In genomic region chr1:12177999-12178441, GRCh38 we compare ENCODE assay signal across 9 cellular contexts. TPM values are rescaled to one million over a fixed set of nuclear protein-coding genes. Genes with fewer than 3 reads are reported as not detected.
DNase-seq lines count a peak whose midpoint lies in the region; ATAC-seq and TF ChIP-seq lines count a peak whose summit lies in the region.
"Had no signal": no experiment of that assay in that cellular context is flagged by ENCODE, and none has a peak within 500 bp of the region (broad histone marks: within the 10 kb centered on the region; RNA-seq: fewer than 3 reads in every experiment).

No MANE protein-coding gene starts in this region.

- H3K36me3 Mint-ChIP-seq in chondrocyte (ENCODE audit: low read depth), result no peaks in the 10 kb centered on the region
- H3K36me3 Mint-ChIP-seq in naive thymus-derived CD8-positive, alpha-beta T cell, result no peaks in the 10 kb centered on the region
- peaks cover 60% of the 10 kb centered on the region for H3K36me3 Mint-ChIP-seq in stimulated activated naive CD8-positive, alpha-beta T cell treated with anti-CD3 and anti-CD28 coated beads, Interleukin-15, Interleukin-2, amounts not matched to agents 100 ng/mL and 50 ng/mL, for 24 hours (ENCODE audit: low read depth)

- H3K27ac Mint-ChIP-seq in chondrocyte (ENCODE audit: unreplicated experiment), result peak overlapping the region; percentile 14
- H3K27ac Mint-ChIP-seq in naive thymus-derived CD8-positive, alpha-beta T cell, result peak overlapping the region; percentile 95 to 100 (median 98)
- peak overlapping the region; percentile 99 for H3K27ac Mint-ChIP-seq in stimulated activated naive CD8-positive, alpha-beta T cell treated with anti-CD3 and anti-CD28 coated beads, Interleukin-15, Interleukin-2, amounts not matched to agents 100 ng/mL and 50 ng/mL, for 24 hours

- ATAC-seq in naive thymus-derived CD8-positive, alpha-beta T cell, result peak; percentile 63 to 71
- ATAC-seq in GM18498 (IDR thresholded peaks at IDR 0.05; ENCODE audit: unreplicated experiment), result no peak

- no peak overlapping the region for H3K4me3 Mint-ChIP-seq in chondrocyte (ENCODE audit: unreplicated experiment)
- H3K4me3 Mint-ChIP-seq in naive thymus-derived CD8-positive, alpha-beta T cell, result peak overlapping the region; percentile 77 to 95 (median 84)
- H3K4me3 Mint-ChIP-seq in stimulated activated naive CD8-positive, alpha-beta T cell treated with anti-CD3 and anti-CD28 coated beads, Interleukin-15, Interleukin-2, amounts not matched to agents 100 ng/mL and 50 ng/mL, for 24 hours, result peak overlapping the region; percentile 79

- H3K9me3 Mint-ChIP-seq in chondrocyte (ENCODE audit: low read depth), result no peaks in the 10 kb centered on the region
- no peaks in the 10 kb centered on the region for H3K9me3 Mint-ChIP-seq in naive thymus-derived CD8-positive, alpha-beta T cell
- H3K9me3 Mint-ChIP-seq in stimulated activated naive CD8-positive, alpha-beta T cell treated with anti-CD3 and anti-CD28 coated beads, Interleukin-15, Interleukin-2, amounts not matched to agents 100 ng/mL and 50 ng/mL, for 24 hours, result no peaks in the 10 kb centered on the region

- H3K4me1 Mint-ChIP-seq in chondrocyte (ENCODE audit: low read depth), result peaks cover 15% of the 10 kb centered on the region
- peaks cover 47 to 95% (median 79%) of the 10 kb centered on the region in 4 donors for H3K4me1 Mint-ChIP-seq in naive thymus-derived CD8-positive, alpha-beta T cell
- H3K4me1 Mint-ChIP-seq in stimulated activated naive CD8-positive, alpha-beta T cell treated with anti-CD3 and anti-CD28 coated beads, Interleukin-15, Interleukin-2, amounts not matched to agents 100 ng/mL and 50 ng/mL, for 24 hours (ENCODE audit: low read depth), result peaks cover 90% of the 10 kb centered on the region

- DNase-seq in SKM-1 (lab: John Stamatoyannopoulos, UW; ENCODE audit: unreplicated experiment) (peak; percentile 12), SKM-1 treated with dmso at 0.1 percent for 144 hours (lab: John Stamatoyannopoulos, UW; ENCODE audit: unreplicated experiment) (no peak), chondrocyte (ENCODE audit: low spot score) (no peak), SIG-M5 treated with dmso at 0.1 percent for 504 hours (lab: John Stamatoyannopoulos, UW; ENCODE audit: unreplicated experiment) (no peak)
- peak; percentile 96 for DNase-seq in activated CD4-positive, alpha-beta T cell treated with anti-CD3 and anti-CD28 coated beads for 48 hours
- peak; percentile 81 to 95 (median 86) for DNase-seq in naive thymus-derived CD8-positive, alpha-beta T cell

- no peak for TF ChIP-seq CTCF in chondrocyte (IDR thresholded peaks at IDR 0.05)

- POLR2A ChIA-PET in naive thymus-derived CD8-positive, alpha-beta T cell (lab: Charles Lee), result interaction anchor here (0.6 to 9.7 kb wide), 19 partner anchors 9 to 135 kb away, joined by 3 to 119 read pairs (median 5); no protein-coding TSS in a partner anchor

- H3K27me3 Mint-ChIP-seq in chondrocyte (ENCODE audit: low read depth), result peaks cover 1% of the 10 kb centered on the region
- peaks cover 0 to 2% (median 0%) of the 10 kb centered on the region in 5 donors for H3K27me3 Mint-ChIP-seq in naive thymus-derived CD8-positive, alpha-beta T cell
- no peaks in the 10 kb centered on the region for H3K27me3 Mint-ChIP-seq in stimulated activated naive CD8-positive, alpha-beta T cell treated with anti-CD3 and anti-CD28 coated beads, Interleukin-15, Interleukin-2, amounts not matched to agents 100 ng/mL and 50 ng/mL, for 24 hours

RNA-seq across cellular contexts. Expression of gene TNFRSF1B, which starts 11.2 kb away (rescaled TPM):
- 0.22 TPM in 1 of 3 replicates, not detected in the others for total RNA-seq in chondrocyte
- 10 to 100 TPM; 16.5 to 18.4 TPM for total RNA-seq in naive thymus-derived CD8-positive, alpha-beta T cell
- polyA plus RNA-seq in naive thymus-derived CD8-positive, alpha-beta T cell, result 10 to 100 TPM; 19.7 to 64.6 (median 21.8) TPM
- polyA plus RNA-seq: cardiac muscle cell had no signal

RNA-seq across cellular contexts. Expression of gene VPS13D, which starts 51.8 kb away (rescaled TPM):
- total RNA-seq in chondrocyte, result 39.4 to 51.2 TPM (median 40.0 TPM) in 3 replicates
- 10 to 100 TPM; 63.0 to 64.9 TPM for total RNA-seq in naive thymus-derived CD8-positive, alpha-beta T cell
- polyA plus RNA-seq in naive thymus-derived CD8-positive, alpha-beta T cell, result 1 to 10 TPM; 5.3 to 7.5 (median 5.4) TPM

Comparison
In these comparisons a context has a peak if more than half of its experiments do, and no peak if none do; other contexts are left out.
1. DNase-seq: peak in SKM-1 (single experiment), activated CD4-positive, alpha-beta T cell treated with anti-CD3 and anti-CD28 coated beads for 48 hours (single experiment) and naive thymus-derived CD8-positive, alpha-beta T cell (10 of 10); none in SKM-1 treated with dmso at 0.1 percent for 144 hours (single experiment), chondrocyte (single experiment) and SIG-M5 treated with dmso at 0.1 percent for 504 hours (single experiment).
2. H3K27ac Mint-ChIP-seq: peak in every context shown above with its lines; median percentile 99 in stimulated activated naive CD8-positive, alpha-beta T cell treated with anti-CD3 and anti-CD28 coated beads, Interleukin-15, Interleukin-2, amounts not matched to agents 100 ng/mL and 50 ng/mL, for 24 hours; 98 in naive thymus-derived CD8-positive, alpha-beta T cell; 14 in chondrocyte.
3. RNA of gene TNFRSF1B, which starts 11.2 kb away (total RNA-seq): 16.5 to 18.4 TPM in naive thymus-derived CD8-positive, alpha-beta T cell; 0.22 TPM in chondrocyte; every median in the first group is over 10 times any median in the second.